Comparison of ENCODE assay signal across 1 cellular context in genomic region chr17:65137076-65137935, GRCh38.
TF ChIP-seq lines count a peak whose summit lies in the region.

RGS9 (plus strand) TSS chr17:65137370; CDS start chr17:65137541, 171 bp downstream.

TF ChIP-seq in HepG2, 621 proteins besides CTCF, POLR2A, EP300 and RAD21 (continued from another document):
- TF ChIP-seq ZBTB33 (CRISPR knock-in tag; IDR thresholded peaks at IDR 0.05) (no peak), ZHX1 (CRISPR knock-in tag; IDR thresholded peaks at IDR 0.05; ENCODE audit: low read depth) (no peak), ISX (CRISPR knock-in tag; conservative IDR thresholded peaks at IDR 0.05) (no peak), ZNF234 (CRISPR knock-in tag; conservative IDR thresholded peaks at IDR 0.05) (no peak), ZNF75D (CRISPR knock-in tag; IDR thresholded peaks at IDR 0.05; ENCODE audit: borderline replicate concordance) (no peak), TBL1XR1 (IDR thresholded peaks at IDR 0.05; ENCODE audit: borderline replicate concordance, low read length, partially characterized antibody) (no peak), REL (CRISPR knock-in tag; conservative IDR thresholded peaks at IDR 0.05) (no peak), MED13 (CRISPR knock-in tag; IDR thresholded peaks at IDR 0.05) (no peak), GLMP (CRISPR knock-in tag; IDR thresholded peaks at IDR 0.05; ENCODE audit: borderline replicate concordance) (no peak), IRF9 (CRISPR knock-in tag; IDR thresholded peaks at IDR 0.05; ENCODE audit: borderline replicate concordance) (0 out of 2 replicates have a peak, but pooled peaks have one; percentile 35), ZNF24 (IDR thresholded peaks at IDR 0.05) (no peak), ZNF142 (CRISPR knock-in tag; IDR thresholded peaks at IDR 0.05) (no peak), ATF5 (CRISPR knock-in tag; IDR thresholded peaks at IDR 0.05; ENCODE audit: low read depth) (no peak), SRSF1 (optimal IDR thresholded peaks at IDR 0.05; ENCODE audit: low read depth, low read length) (no peak), AGO1 (IDR thresholded peaks at IDR 0.05; ENCODE audit: low read depth, low read length, poor library complexity, severe bottlenecking) (peak; percentile 63), MXD1 (CRISPR knock-in tag; IDR thresholded peaks at IDR 0.05) (peak; percentile 41; the same call in 1 of the 2 replicates), ZNF660 (CRISPR knock-in tag; IDR thresholded peaks at IDR 0.05; ENCODE audit: borderline replicate concordance, low read depth) (no peak), ZNF180 (CRISPR knock-in tag; IDR thresholded peaks at IDR 0.05; ENCODE audit: borderline replicate concordance, low read depth) (no peak), MEIS1 (CRISPR knock-in tag; IDR thresholded peaks at IDR 0.05; ENCODE audit: borderline replicate concordance) (0 out of 2 replicates have a peak, but pooled peaks have one; percentile 27)
